8 cellular contexts compared by ENCODE assay signal in the genomic region with DNA sequence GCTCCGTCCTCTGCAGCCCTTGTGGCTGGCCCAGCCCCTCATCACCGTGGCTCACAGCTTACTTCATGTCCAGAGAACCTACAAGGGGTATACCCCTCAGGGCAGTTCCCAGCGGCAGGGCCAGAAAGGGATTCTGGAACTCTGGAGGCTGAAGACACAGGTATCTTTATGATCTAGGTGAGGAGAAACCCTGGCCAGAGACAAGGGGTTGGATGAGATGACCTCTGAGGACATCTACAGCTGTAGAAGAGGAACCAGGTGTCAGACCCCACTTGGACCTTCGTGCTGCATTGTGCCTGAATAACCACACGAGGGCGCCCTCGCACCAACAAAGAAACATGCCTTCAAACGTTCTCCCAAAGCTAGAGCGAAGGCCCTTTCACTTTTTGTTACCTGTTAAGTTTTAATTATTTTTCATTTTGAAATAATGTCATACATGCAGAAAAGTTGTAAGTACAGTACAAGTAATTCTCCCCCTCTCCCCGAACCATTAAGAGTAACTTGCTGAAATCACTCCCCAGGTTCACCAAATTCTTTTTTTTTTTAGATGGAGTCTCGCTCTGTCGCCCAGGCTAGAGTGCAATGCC.
DNase-seq lines count a peak whose midpoint lies in the region; ATAC-seq, FAIRE-seq and TF ChIP-seq lines count a peak whose summit lies in the region.

No MANE protein-coding gene starts in this region.

- H3K36me3 ChIP-seq in HepG2 (replicated peaks in 1 of 2; ENCODE audit: control insufficient read depth in 1 of 2, insufficient read depth in 2 of 2, low read length in 2 of 2), result no peaks in the 10 kb centered on the region

- TF ChIP-seq CTCF in 22Rv1 (IDR thresholded peaks at IDR 0.05) (peak; percentile 86), chondrocyte (IDR thresholded peaks at IDR 0.05) (peak; percentile 97), HepG2 (CRISPR knock-in tag; IDR thresholded peaks at IDR 0.05) (peak; percentile 93)

- peak; percentile 65 for ATAC-seq in HepG2
- no peak for ATAC-seq in GM19328 (IDR thresholded peaks at IDR 0.05; ENCODE audit: unreplicated experiment)

- H3K9ac ChIP-seq in HepG2 (ENCODE audit: insufficient read depth, low read depth, low read length), result no peak overlapping the region

- no peaks in the 10 kb centered on the region for H3K9me3 Mint-ChIP-seq in chondrocyte (ENCODE audit: low read depth)

- intact Hi-C loops in HepG2 (cut with micrococcal nuclease; ENCODE audit: unreplicated experiment), result loop anchor here (1.0 to 5.0 kb wide), 4 partner anchors 112 to 487 kb away; no protein-coding TSS in a partner anchor

- 20% methylated on average over 9 of the region's 12 CpGs for WGBS in HepG2 (ENCODE audit: low lambda C conversion rate)

- peak; percentile 92 for FAIRE-seq in GM12892 (lab: Jason Lieb, UNC)
- peak; percentile 97 for FAIRE-seq in HepG2 (lab: Jason Lieb, UNC)

- TF ChIP-seq EP300 in HepG2 (IDR thresholded peaks at IDR 0.05; ENCODE audit: low read depth in 2 of 2, low read length in 2 of 2), result no peak
- TF ChIP-seq EP300 in HepG2 (CRISPR knock-in tag; IDR thresholded peaks at IDR 0.05; ENCODE audit: borderline replicate concordance), result no peak

- CTCF ChIA-PET in HepG2 (lab: Yijun Ruan, JAX; ENCODE audit: low intra/inter-chr PET ratio, low total read pairs), result interaction anchor here (1.1 to 2.5 kb wide), 2 partner anchors 134 to 358 kb away, joined by 3 to 33 read pairs; no protein-coding TSS in a partner anchor

- no TSS peak for BruUV-seq in HepG2 (replicated peaks; lab: Mats Ljungman, UMichigan)

- H3K4me1 ChIP-seq in HepG2 (ENCODE audit: insufficient read depth, low read length), result peaks cover 42% of the 10 kb centered on the region

- H3K27ac Mint-ChIP-seq in chondrocyte (ENCODE audit: unreplicated experiment), result no peak overlapping the region

- TF ChIP-seq POLR2A in GM12892 (IDR thresholded peaks at IDR 0.05; ENCODE audit: low read depth, low read length), result no peak
- no peak for TF ChIP-seq POLR2A in HepG2 (IDR thresholded peaks at IDR 0.05; ENCODE audit: insufficient read depth in 1 of 2, low read depth in 2 of 2, low read length in 2 of 2)

- peak overlapping the region; percentile 49 for H3K4me2 ChIP-seq in HepG2 (ENCODE audit: low read depth, low read length)

- DNase-seq in GM12892 (ENCODE audit: insufficient read length), result peak; percentile 56
- DNase-seq in NCI-H226, result peak; percentile 45
- DNase-seq in activated CD4-positive, alpha-beta T cell treated with anti-CD3 and anti-CD28 coated beads for 24 hours (ENCODE audit: low read depth in 2 of 2), result peak; percentile 54 to 66
- DNase-seq in chondrocyte (ENCODE audit: low spot score), result no peak
- peak; percentile 67 for DNase-seq in HepG2 (ENCODE audit: low spot score)
- DNase-seq in stimulated activated CD4-positive, alpha-beta T cell treated with anti-CD3 and anti-CD28 coated beads, TNF-alpha, amount 100 ng/mL, for 48 hours (ENCODE audit: low read depth in 3 of 3), result peak; percentile 54 to 62 (median 56)

- POLR2A ChIA-PET in HepG2 (lab: Yijun Ruan, JAX), result interaction anchor here (0.6 to 1.4 kb wide), 7 partner anchors 15 to 170 kb away, joined by 3 to 6 read pairs (median 3); no protein-coding TSS in a partner anchor

- H2AFZ ChIP-seq in HepG2 (ENCODE audit: low read length), result no peak overlapping the region

- peak; percentile 89 for TF ChIP-seq RAD21 in HepG2 (CRISPR knock-in tag; IDR thresholded peaks at IDR 0.05)

- no peak overlapping the region for H3K27ac ChIP-seq in 22Rv1
- H3K27ac ChIP-seq in HepG2 (ENCODE audit: extremely low read length, insufficient read depth, low read length), result no peak overlapping the region

- no peaks in the 10 kb centered on the region for H3K79me2 ChIP-seq in HepG2 (ENCODE audit: insufficient read depth, low read length)

- H3K27me3 ChIP-seq in HepG2 (ENCODE audit: control insufficient read depth in 1 of 2, insufficient read depth in 2 of 2, low read length in 2 of 2), result peaks cover 1 to 16% of the 10 kb centered on the region in 2 experiments; a peak in 3 of 5 replicates

- H4K20me1 ChIP-seq in HepG2 (ENCODE audit: insufficient read depth, low read length), result no peaks in the 10 kb centered on the region

- peaks cover 3% of the 10 kb centered on the region for H3K27me3 Mint-ChIP-seq in chondrocyte (ENCODE audit: low read depth)

- H3K4me3 ChIP-seq in HepG2 (replicated peaks in 1 of 3; ENCODE audit: insufficient read depth in 1 of 3, low read depth in 2 of 3, low read length in 3 of 3), result peak overlapping the region in 1 of 3 experiments; percentile 25; a peak in 1 of 6 replicates

- peaks cover 13% of the 10 kb centered on the region for H3K4me1 Mint-ChIP-seq in chondrocyte (ENCODE audit: low read depth)

- H3K4me3 Mint-ChIP-seq in chondrocyte (ENCODE audit: unreplicated experiment), result no peak overlapping the region

- no peaks in the 10 kb centered on the region for H3K9me3 ChIP-seq in HepG2 (ENCODE audit: low read length)

- H3K36me3 Mint-ChIP-seq in chondrocyte (ENCODE audit: low read depth), result no peaks in the 10 kb centered on the region

- in situ Hi-C loops in HepG2 (cut with HindIII; ENCODE audit: extremely low pct_ligation_motif_present, low pct_unique_long_range_greater_than_20kb), result loop anchor here (5.0 to 25.0 kb wide), 4 partner anchors 116 to 888 kb away; no protein-coding TSS in a partner anchor

TF ChIP-seq in HepG2, 621 proteins besides CTCF, POLR2A, EP300 and RAD21 (continues in another document):
- no peak for TF ChIP-seq ZSCAN9 (CRISPR knock-in tag; IDR thresholded peaks at IDR 0.05; ENCODE audit: borderline replicate concordance)
- TF ChIP-seq, protein P1, sequence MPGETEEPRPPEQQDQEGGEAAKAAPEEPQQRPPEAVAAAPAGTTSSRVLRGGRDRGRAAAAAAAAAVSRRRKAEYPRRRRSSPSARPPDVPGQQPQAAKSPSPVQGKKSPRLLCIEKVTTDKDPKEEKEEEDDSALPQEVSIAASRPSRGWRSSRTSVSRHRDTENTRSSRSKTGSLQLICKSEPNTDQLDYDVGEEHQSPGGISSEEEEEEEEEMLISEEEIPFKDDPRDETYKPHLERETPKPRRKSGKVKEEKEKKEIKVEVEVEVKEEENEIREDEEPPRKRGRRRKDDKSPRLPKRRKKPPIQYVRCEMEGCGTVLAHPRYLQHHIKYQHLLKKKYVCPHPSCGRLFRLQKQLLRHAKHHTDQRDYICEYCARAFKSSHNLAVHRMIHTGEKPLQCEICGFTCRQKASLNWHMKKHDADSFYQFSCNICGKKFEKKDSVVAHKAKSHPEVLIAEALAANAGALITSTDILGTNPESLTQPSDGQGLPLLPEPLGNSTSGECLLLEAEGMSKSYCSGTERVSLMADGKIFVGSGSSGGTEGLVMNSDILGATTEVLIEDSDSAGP (CRISPR knock-in tag; IDR thresholded peaks at IDR 0.05; ENCODE audit: borderline replicate concordance), result 0 out of 2 replicates have a peak, but pooled peaks have one; percentile 13
- no peak for TF ChIP-seq NFYC (CRISPR knock-in tag; IDR thresholded peaks at IDR 0.05)
- TF ChIP-seq ZFP90 (CRISPR knock-in tag; IDR thresholded peaks at IDR 0.05; ENCODE audit: borderline replicate concordance), result no peak
- TF ChIP-seq NR1H2 (CRISPR knock-in tag; IDR thresholded peaks at IDR 0.05; ENCODE audit: borderline replicate concordance, low read depth), result no peak
- TF ChIP-seq, protein P2, sequence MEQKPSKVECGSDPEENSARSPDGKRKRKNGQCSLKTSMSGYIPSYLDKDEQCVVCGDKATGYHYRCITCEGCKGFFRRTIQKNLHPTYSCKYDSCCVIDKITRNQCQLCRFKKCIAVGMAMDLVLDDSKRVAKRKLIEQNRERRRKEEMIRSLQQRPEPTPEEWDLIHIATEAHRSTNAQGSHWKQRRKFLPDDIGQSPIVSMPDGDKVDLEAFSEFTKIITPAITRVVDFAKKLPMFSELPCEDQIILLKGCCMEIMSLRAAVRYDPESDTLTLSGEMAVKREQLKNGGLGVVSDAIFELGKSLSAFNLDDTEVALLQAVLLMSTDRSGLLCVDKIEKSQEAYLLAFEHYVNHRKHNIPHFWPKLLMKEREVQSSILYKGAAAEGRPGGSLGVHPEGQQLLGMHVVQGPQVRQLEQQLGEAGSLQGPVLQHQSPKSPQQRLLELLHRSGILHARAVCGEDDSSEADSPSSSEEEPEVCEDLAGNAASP (CRISPR knock-in tag; IDR thresholded peaks at IDR 0.05; ENCODE audit: borderline replicate concordance), result 0 out of 2 replicates have a peak, but pooled peaks have one; percentile 51
- TF ChIP-seq TCF7L2 (IDR thresholded peaks at IDR 0.05; ENCODE audit: low read depth, low read length), result no peak
- TF ChIP-seq, protein P3, sequence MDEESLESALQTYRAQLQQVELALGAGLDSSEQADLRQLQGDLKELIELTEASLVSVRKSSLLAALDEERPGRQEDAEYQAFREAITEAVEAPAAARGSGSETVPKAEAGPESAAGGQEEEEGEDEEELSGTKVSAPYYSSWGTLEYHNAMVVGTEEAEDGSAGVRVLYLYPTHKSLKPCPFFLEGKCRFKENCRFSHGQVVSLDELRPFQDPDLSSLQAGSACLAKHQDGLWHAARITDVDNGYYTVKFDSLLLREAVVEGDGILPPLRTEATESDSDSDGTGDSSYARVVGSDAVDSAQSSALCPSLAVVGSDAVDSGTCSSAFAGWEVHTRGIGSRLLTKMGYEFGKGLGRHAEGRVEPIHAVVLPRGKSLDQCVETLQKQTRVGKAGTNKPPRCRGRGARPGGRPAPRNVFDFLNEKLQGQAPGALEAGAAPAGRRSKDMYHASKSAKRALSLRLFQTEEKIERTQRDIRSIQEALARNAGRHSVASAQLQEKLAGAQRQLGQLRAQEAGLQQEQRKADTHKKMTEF (CRISPR knock-in tag; IDR thresholded peaks at IDR 0.05), result 0 out of 2 replicates have a peak, but pooled peaks have one; percentile 19
- no peak for TF ChIP-seq MBNL3 (CRISPR knock-in tag; conservative IDR thresholded peaks at IDR 0.05)
- TF ChIP-seq PAX8 (CRISPR knock-in tag; IDR thresholded peaks at IDR 0.05; ENCODE audit: borderline replicate concordance), result no peak
- TF ChIP-seq, protein P4, sequence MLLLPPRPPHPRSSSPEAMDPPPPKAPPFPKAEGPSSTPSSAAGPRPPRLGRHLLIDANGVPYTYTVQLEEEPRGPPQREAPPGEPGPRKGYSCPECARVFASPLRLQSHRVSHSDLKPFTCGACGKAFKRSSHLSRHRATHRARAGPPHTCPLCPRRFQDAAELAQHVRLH (CRISPR knock-in tag; IDR thresholded peaks at IDR 0.05; ENCODE audit: borderline replicate concordance, low read depth), result peak; percentile 61; the same call in 1 of the 2 replicates
- peak; percentile 40 for TF ChIP-seq TEAD3 (CRISPR knock-in tag; optimal IDR thresholded peaks at IDR 0.05; ENCODE audit: borderline replicate concordance)
- no peak for TF ChIP-seq RXRB (CRISPR knock-in tag; IDR thresholded peaks at IDR 0.05; ENCODE audit: borderline replicate concordance)
- TF ChIP-seq SMC3 (IDR thresholded peaks at IDR 0.05; ENCODE audit: low read length), result peak; percentile 96
- 0 out of 2 replicates have a peak, but pooled peaks have one; percentile 27 for TF ChIP-seq ZNF350 (CRISPR knock-in tag; IDR thresholded peaks at IDR 0.05; ENCODE audit: borderline replicate concordance, low read depth)
- no peak for TF ChIP-seq NR2F6 (IDR thresholded peaks at IDR 0.05)
- 0 out of 2 replicates have a peak, but pooled peaks have one; percentile 24 for TF ChIP-seq NR2F6 (CRISPR knock-in tag; IDR thresholded peaks at IDR 0.05)
- no peak for TF ChIP-seq ZNF468 (CRISPR knock-in tag; IDR thresholded peaks at IDR 0.05)
